ENCODE assay signal across 8 cellular contexts in genomic region chr7:2633538-2634264, GRCh38. TPM values are rescaled to one million over a fixed set of nuclear protein-coding genes. Genes with fewer than 3 reads are reported as not detected.
A peak's percentile ranks its signal among the peaks of the same experiment; 100 is the strongest.
DNase-seq lines count a peak whose midpoint lies in the region; ATAC-seq and TF ChIP-seq lines count a peak whose summit lies in the region.

No MANE protein-coding gene starts in this region.

- 5% methylated on average over 22 of the region's 22 CpGs for WGBS in aorta, 2 donors

- no peak overlapping the region for H3K27ac ChIP-seq in CD4-positive, alpha-beta T cell (ENCODE audit: low read depth, low read length)
- H3K27ac ChIP-seq in aorta (ENCODE audit: low read depth in 1 of 2, low read length in 2 of 2): peak overlapping the region in 1 of 2 donors; percentile 66

- H3K27me3 Mint-ChIP-seq in CD4-positive, alpha-beta T cell: no peaks in the 10 kb centered on the region

- H3K27me3 ChIP-seq in CD4-positive, alpha-beta T cell (ENCODE audit: control insufficient read depth, insufficient read depth, low read length): no peaks in the 10 kb centered on the region
- no peaks in the 10 kb centered on the region for H3K27me3 ChIP-seq in aorta (ENCODE audit: control insufficient read depth in 1 of 2, insufficient read depth in 2 of 2, low read length in 1 of 2)

- peak overlapping the region; percentile 92 for H3K4me3 Mint-ChIP-seq in CD4-positive, alpha-beta T cell

- ATAC-seq in CD4-positive, alpha-beta T cell (ENCODE audit: poor library complexity): no peak
- peak; percentile 52 for ATAC-seq in aorta (ENCODE audit: low FRiP score)
- ATAC-seq in GM21786 (IDR thresholded peaks at IDR 0.05; ENCODE audit: unreplicated experiment): no peak

- DNase-seq in CD4-positive, alpha-beta T cell: no peak
- DNase-seq in LHCN-M2 (ENCODE audit: low read depth) (peak; percentile 89), fibroblast of villous mesenchyme (ENCODE audit: low read depth) (peak; percentile 90), occipital lobe (lab: John Stamatoyannopoulos, UW) (peak; percentile 73), aorta (peak; percentile 81 to 93), mesenteric fat pad (ENCODE audit: low spot score) (no peak)
- DNase-seq in activated T-cell treated with anti-CD3 and anti-CD28 coated beads, Interleukin-2, amount 50 U/mL, for 48 hours: peak; percentile 64 to 74

- POLR2A ChIA-PET in CD4-positive, alpha-beta T cell (lab: Charles Lee): interaction anchor here (3.0 kb wide), 1 partner anchor 11 kb away, joined by 10 read pairs; no protein-coding TSS in a partner anchor

- H3K4me1 ChIP-seq in aorta (ENCODE audit: control insufficient read depth in 1 of 2, insufficient read depth in 2 of 2, low read length in 2 of 2): no peaks in the 10 kb centered on the region

- peaks cover 20% of the 10 kb centered on the region for H3K4me1 Mint-ChIP-seq in CD4-positive, alpha-beta T cell (ENCODE audit: low read depth)

- peak overlapping the region; percentile 66 for H3K27ac Mint-ChIP-seq in CD4-positive, alpha-beta T cell

- H3K9me3 ChIP-seq in CD4-positive, alpha-beta T cell (ENCODE audit: control insufficient read depth, low read length): no peaks in the 10 kb centered on the region
- no peaks in the 10 kb centered on the region for H3K9me3 ChIP-seq in aorta (ENCODE audit: control insufficient read depth, low read length)

- no peaks in the 10 kb centered on the region for H3K36me3 Mint-ChIP-seq in CD4-positive, alpha-beta T cell (ENCODE audit: low read depth)

- no peaks in the 10 kb centered on the region for H3K9me3 Mint-ChIP-seq in CD4-positive, alpha-beta T cell

- CTCF ChIA-PET in CD4-positive, alpha-beta T cell (lab: Charles Lee): no interaction called here

- intact Hi-C loops in CD4-positive, alpha-beta T cell (cut with DNase I, micrococcal nuclease): loop anchor here in 1 of 2 experiments (5.0 kb wide), 3 partner anchors 111 to 1176 kb away; partner anchors contain the start of gene MICALL2
- intact Hi-C loops in aorta (cut with DNase I): no loop called here

- no peak for TF ChIP-seq CTCF in CD4-positive, alpha-beta T cell (IDR thresholded peaks at IDR 0.05)
- TF ChIP-seq CTCF in fibroblast of villous mesenchyme (IDR thresholded peaks at IDR 0.05; ENCODE audit: insufficient read depth, low read depth, low read length): no peak

- no peaks in the 10 kb centered on the region for H3K36me3 ChIP-seq in aorta (ENCODE audit: control insufficient read depth in 1 of 2, insufficient read depth in 2 of 2, low read length in 1 of 2)

- peak overlapping the region; percentile 94 for H3K4me3 ChIP-seq in fibroblast of villous mesenchyme (ENCODE audit: low read depth, low read length)
- H3K4me3 ChIP-seq in aorta (ENCODE audit: low read length in 2 of 2): no peak overlapping the region

RNA-seq across cellular contexts. Expression of gene TTYH3, which starts 1.9 kb away (rescaled TPM):
- total RNA-seq in CD4-positive, alpha-beta T cell: 1 to 10 TPM; 7.9 to 9.3 TPM
- total RNA-seq in LHCN-M2 (2014; rRNA removed): 29.2 and 31.8 TPM in 2 replicates
- 68.7 TPM for polyA plus RNA-seq in LHCN-M2 (2012)
- total RNA-seq in fibroblast of villous mesenchyme: 61.3 and 77.3 TPM in 2 replicates
- 31.5 TPM for total RNA-seq in occipital lobe
- 10 to 100 TPM; 58.9 to 79.9 TPM for total RNA-seq in aorta
- 10 to 100 TPM; 10.5 to 14.9 TPM for polyA plus RNA-seq in aorta
- total RNA-seq in mesenteric fat pad: 107 TPM

RNA-seq across cellular contexts. Expression of gene AMZ1, which starts 54.3 kb away (rescaled TPM):
- total RNA-seq in CD4-positive, alpha-beta T cell: under 1 TPM; 0.25 to 0.36 TPM
- total RNA-seq in LHCN-M2 (2014; rRNA removed) (not detected in 2 replicates), fibroblast of villous mesenchyme (12.2 and 14.2 TPM in 2 replicates), occipital lobe (2.2 TPM), aorta (1 to 10 TPM; 1.1 to 2.0 TPM), mesenteric fat pad (0.16 TPM)
- polyA plus RNA-seq in LHCN-M2 (2012): 0.34 TPM
- under 1 TPM in 1 of 2 donors, not detected in 1; 0.13 TPM for polyA plus RNA-seq in aorta

Comparison
In these comparisons a context has a peak if more than half of its experiments do, and no peak if none do; other contexts are left out.
1. DNase-seq: peak in LHCN-M2 (single experiment), activated T-cell treated with anti-CD3 and anti-CD28 coated beads, Interleukin-2, amount 50 U/mL, for 48 hours (2 of 2), fibroblast of villous mesenchyme (single experiment), occipital lobe (single experiment) and aorta (2 of 2); none in CD4-positive, alpha-beta T cell (0 of 10) and mesenteric fat pad (single experiment).